In the genomic region with DNA sequence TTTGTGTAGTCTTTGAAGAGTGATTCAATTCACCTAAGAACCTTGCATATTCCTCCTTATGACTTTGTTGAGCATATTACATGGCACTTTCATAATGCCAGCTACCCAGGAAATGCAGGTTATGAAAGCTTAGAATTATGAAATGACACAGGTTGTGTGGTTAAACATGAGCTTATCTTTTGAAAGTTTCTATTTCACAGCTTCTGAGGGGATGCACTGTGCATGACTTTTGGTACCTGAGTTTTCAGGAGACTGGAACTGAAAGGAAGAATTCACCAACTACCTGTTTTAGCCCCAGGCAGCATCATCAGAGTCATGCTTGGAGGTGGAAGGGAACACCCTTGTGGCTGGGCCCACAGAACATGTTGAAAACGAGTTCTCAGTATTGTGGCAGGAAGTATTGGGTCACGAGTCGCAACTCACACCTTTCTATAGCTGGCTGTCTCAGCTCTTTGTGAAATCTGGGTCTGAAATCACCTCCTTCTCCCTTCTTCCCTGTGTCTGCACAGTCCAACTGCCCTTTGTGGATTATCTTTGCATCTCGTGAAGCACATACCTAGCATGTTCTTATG, we compare ENCODE assay signal across 9 cellular contexts.
A peak's percentile ranks its signal among the peaks of the same experiment; 100 is the strongest.
DNase-seq lines count a peak whose midpoint lies in the region; ATAC-seq and TF ChIP-seq lines count a peak whose summit lies in the region.
"Had no signal": no experiment of that assay in that cellular context is flagged by ENCODE, and none has a peak within 500 bp of the region (broad histone marks: within the 10 kb centered on the region; RNA-seq: fewer than 3 reads in every experiment).

No MANE protein-coding gene starts in this region.

- H3K36me3 Mint-ChIP-seq in naive B cell = no peaks in the 10 kb centered on the region

- WGBS in testis, 2 donors = 80 to 85% methylated on average over 4 of the region's 4 CpGs

- H3K4me1 Mint-ChIP-seq in naive B cell = peaks cover 36 to 42% (median 39%) of the 10 kb centered on the region in 3 donors

- no peak overlapping the region for H3K4me3 ChIP-seq in testis
- H3K4me3 ChIP-seq: psoas muscle had no signal

- intact Hi-C loops in testis (cut with DNase I; ENCODE audit: low total_unique reads) = no loop called here

- no peak overlapping the region for H3K27ac ChIP-seq in testis
- H3K27ac ChIP-seq: psoas muscle had no signal

- H3K27me3 Mint-ChIP-seq in naive B cell = no peaks in the 10 kb centered on the region

- H3K9me3 Mint-ChIP-seq in naive B cell = peaks cover 0 to 7% (median 0%) of the 10 kb centered on the region in 7 donors

- TF ChIP-seq POLR2A in testis (IDR thresholded peaks at IDR 0.05) = no peak

- H3K27me3 ChIP-seq in testis = no peaks in the 10 kb centered on the region

- H3K4me1 ChIP-seq in testis = no peaks in the 10 kb centered on the region
- H3K4me1 ChIP-seq: psoas muscle had no signal

- peak; percentile 96 to 98 for ATAC-seq in naive B cell (ENCODE audit: low read depth in 2 of 2)

- peak overlapping the region in 4 of 6 donors; percentile 78 to 90 (median 82) for H3K27ac Mint-ChIP-seq in naive B cell

- peak overlapping the region in 4 of 8 donors; percentile 3 to 51 (median 17) for H3K4me3 Mint-ChIP-seq in naive B cell

- TF ChIP-seq CTCF in GM20000 (IDR thresholded peaks at IDR 0.05; ENCODE audit: extremely low read depth, missing control alignments) = no peak
- no peak for TF ChIP-seq CTCF in testis (IDR thresholded peaks at IDR 0.05)

- peak; percentile 85 to 91 for DNase-seq in AML-193 (lab: John Stamatoyannopoulos, UW)
- peak; percentile 72 for DNase-seq in GM20000 (ENCODE audit: low spot score)
- peak; percentile 56 for DNase-seq in HPDE6-E6E7 (ENCODE audit: extremely low spot score)
- DNase-seq in activated CD8-positive, alpha-beta memory T cell treated with anti-CD3 and anti-CD28 coated beads for 1 hour (ENCODE audit: extremely low read depth in 1 of 2, low read depth in 1 of 2) = peak; percentile 28 to 33
- DNase-seq in naive B cell = peak; percentile 74
- DNase-seq in retina = no peak
- no peak for DNase-seq in NCI-H1092 (lab: John Stamatoyannopoulos, UW)
- no peak for DNase-seq in testis
- DNase-seq: psoas muscle had no signal

- no peaks in the 10 kb centered on the region for H3K36me3 ChIP-seq in testis (ENCODE audit: low read depth, missing control alignments)

- no peaks in the 10 kb centered on the region for H3K9me3 ChIP-seq in testis
- H3K9me3 ChIP-seq: psoas muscle had no signal

Comparison
In these comparisons a context has a peak if more than half of its experiments do, and no peak if none do; other contexts are left out.
1. DNase-seq: peak in AML-193 (2 of 2), GM20000 (single experiment), HPDE6-E6E7 (single experiment), activated CD8-positive, alpha-beta memory T cell treated with anti-CD3 and anti-CD28 coated beads for 1 hour (2 of 2) and naive B cell (single experiment); none in retina (single experiment), NCI-H1092 (single experiment) and testis (single experiment).